In genomic region chr14:54942913-54943312, GRCh38 we compare ENCODE assay signal across 19 cellular contexts.
"Had no signal": no experiment of that assay in that cellular context is flagged by ENCODE, and none has a peak within 500 bp of the region (broad histone marks: within the 10 kb centered on the region; RNA-seq: fewer than 3 reads in every experiment).

No MANE protein-coding gene starts in this region.

- H3K36me3 ChIP-seq: heart left ventricle, left ventricle myocardium inferior, pancreas, thoracic aorta had no signal

- H3K27me3 ChIP-seq: heart left ventricle, neural progenitor cell, pancreas had no signal

- H3K4me1 Mint-ChIP-seq: stimulated activated naive CD8-positive, alpha-beta T cell treated with anti-CD3 and anti-CD28 coated beads, Interleukin-15, amount 100 ng/mL, for 72 hours had no signal

- H3K27ac Mint-ChIP-seq: activated CD8-positive, alpha-beta T cell treated with anti-CD3 and anti-CD28 coated beads for 36 hours; activated naive CD8-positive, alpha-beta T cell treated with anti-CD3 and anti-CD28 coated beads, Interleukin-2, amount 10 ng/mL, durations not matched to agents 7 days and 5 days; activated T-cell treated with anti-CD3 and anti-CD28 coated beads, Interleukin-2, amount 50 U/mL, for 72 hours; neural progenitor cell; stimulated activated naive CD8-positive, alpha-beta T cell treated with anti-CD3 and anti-CD28 coated beads, Interleukin-15, amount 100 ng/mL, for 72 hours had no signal

- H3K9me3 ChIP-seq: heart left ventricle, left ventricle myocardium inferior, pancreas, thoracic aorta had no signal

- H3K27ac ChIP-seq: heart left ventricle, left ventricle myocardium inferior, neural progenitor cell, pancreas, thoracic aorta had no signal

- H3K4me1 ChIP-seq: heart left ventricle, left ventricle myocardium inferior, neural progenitor cell, pancreas had no signal

- H3K4me3 Mint-ChIP-seq: activated CD8-positive, alpha-beta T cell treated with anti-CD3 and anti-CD28 coated beads for 36 hours; activated naive CD8-positive, alpha-beta T cell treated with anti-CD3 and anti-CD28 coated beads, Interleukin-2, amount 10 ng/mL, durations not matched to agents 7 days and 5 days; activated T-cell treated with anti-CD3 and anti-CD28 coated beads, Interleukin-2, amount 50 U/mL, for 72 hours; neural progenitor cell; stimulated activated naive CD8-positive, alpha-beta T cell treated with anti-CD3 and anti-CD28 coated beads, Interleukin-15, amount 100 ng/mL, for 72 hours had no signal

- ATAC-seq: activated CD8-positive, alpha-beta T cell treated with anti-CD3 and anti-CD28 coated beads for 36 hours; activated T-cell treated with anti-CD3 and anti-CD28 coated beads, Interleukin-2, amount 50 U/mL, for 72 hours; esophagus mucosa; heart left ventricle; pancreas; stimulated activated naive CD8-positive, alpha-beta T cell treated with anti-CD3 and anti-CD28 coated beads, Interleukin-15, amount 100 ng/mL, for 72 hours had no signal

- H3K27me3 Mint-ChIP-seq: activated CD8-positive, alpha-beta T cell treated with anti-CD3 and anti-CD28 coated beads for 36 hours; activated naive CD8-positive, alpha-beta T cell treated with anti-CD3 and anti-CD28 coated beads, Interleukin-2, amount 10 ng/mL, durations not matched to agents 7 days and 5 days; stimulated activated naive CD8-positive, alpha-beta T cell treated with anti-CD3 and anti-CD28 coated beads, Interleukin-15, amount 100 ng/mL, for 72 hours had no signal

- FAIRE-seq: endometrium, pancreas had no signal

- DNase-seq: activated CD8-positive, alpha-beta memory T cell treated with anti-CD3 and anti-CD28 coated beads, Interleukin-2, amount 50 U/mL, for 4 hours; activated CD8-positive, alpha-beta T cell treated with anti-CD3 and anti-CD28 coated beads for 36 hours; activated gamma-delta T cell treated with Interleukin-2 at 50 U/mL for 16 hours; activated naive CD8-positive, alpha-beta T cell treated with anti-CD3 and anti-CD28 coated beads, Interleukin-2, amount 10 ng/mL, durations not matched to agents 7 days and 5 days; activated T-cell treated with anti-CD3 and anti-CD28 coated beads, Interleukin-2, amount 50 U/mL, for 72 hours; anterior cingulate cortex; foreskin fibroblast; heart left ventricle; islet precursor cell; left ventricle myocardium inferior; pancreas; retina; stimulated activated CD4-positive, alpha-beta T cell treated with anti-CD3 and anti-CD28 coated beads, Interleukin-4, amount 100 ng/mL, for 4 hours; stimulated activated naive CD8-positive, alpha-beta T cell treated with anti-CD3 and anti-CD28 coated beads, Interleukin-15, amount 100 ng/mL, for 72 hours; T-helper 9 cell had no signal

- H3K4me3 ChIP-seq: heart left ventricle, left ventricle myocardium inferior, neural progenitor cell, pancreas, thoracic aorta had no signal

- H3K9me3 Mint-ChIP-seq: activated CD8-positive, alpha-beta T cell treated with anti-CD3 and anti-CD28 coated beads for 36 hours; activated naive CD8-positive, alpha-beta T cell treated with anti-CD3 and anti-CD28 coated beads, Interleukin-2, amount 10 ng/mL, durations not matched to agents 7 days and 5 days; activated T-cell treated with anti-CD3 and anti-CD28 coated beads, Interleukin-2, amount 50 U/mL, for 72 hours; stimulated activated naive CD8-positive, alpha-beta T cell treated with anti-CD3 and anti-CD28 coated beads, Interleukin-15, amount 100 ng/mL, for 72 hours had no signal
